In the genomic region with DNA sequence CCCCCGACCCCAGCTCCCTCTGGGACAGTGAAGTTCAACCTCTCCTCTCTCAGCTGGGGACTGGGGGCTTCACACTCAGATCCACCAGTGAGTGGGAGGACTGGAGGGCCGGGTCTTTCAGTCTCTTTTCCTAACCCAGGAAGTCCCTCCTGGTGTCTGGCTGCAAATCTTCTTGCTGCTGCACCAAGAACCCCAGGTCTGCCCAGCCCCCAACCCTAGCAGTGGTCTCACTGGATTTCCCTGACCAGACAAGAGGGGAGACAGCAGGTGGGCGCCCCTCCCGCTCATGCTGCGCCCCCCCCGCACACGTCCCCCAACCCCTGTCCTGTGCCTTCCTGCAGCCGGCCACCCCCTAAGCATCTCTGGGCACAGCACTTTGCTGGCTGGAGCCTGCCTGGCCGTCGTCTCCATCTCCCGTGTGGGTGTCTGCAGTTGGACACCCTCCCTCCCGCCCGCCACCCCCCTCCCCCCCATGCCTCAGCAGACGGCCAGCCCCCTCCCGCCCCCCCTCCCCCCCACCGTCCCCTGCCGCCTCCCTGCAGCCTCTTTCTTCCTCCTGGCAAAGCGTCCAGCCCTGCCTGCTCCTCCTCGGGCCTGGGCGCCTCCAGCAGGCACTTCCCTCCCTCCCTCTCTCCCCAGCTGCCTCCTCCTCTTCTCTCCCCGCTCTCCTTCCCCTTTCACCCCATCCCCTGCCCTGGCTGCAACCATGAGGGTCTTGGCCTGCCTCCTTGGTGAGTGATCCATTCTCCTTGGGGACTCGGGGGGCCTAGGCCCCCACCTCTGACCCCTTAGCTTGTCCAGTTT, we compare ENCODE assay signal across 8 cellular contexts. TPM values are rescaled to one million over a fixed set of nuclear protein-coding genes. Genes with fewer than 3 reads are reported as not detected.
DNase-seq lines count a peak whose midpoint lies in the region; ATAC-seq, FAIRE-seq and TF ChIP-seq lines count a peak whose summit lies in the region.

Gene SSC5D (plus strand): TSS at position 553 of the 804 bp plus-strand sequence. CDS start 154 bp downstream, at position 707.

- no peak for TF ChIP-seq POLR2A in HepG2 (IDR thresholded peaks at IDR 0.05; ENCODE audit: insufficient read depth in 1 of 2, low read depth in 2 of 2, low read length in 2 of 2)

- TF ChIP-seq CTCF in astrocyte of the spinal cord (IDR thresholded peaks at IDR 0.05; ENCODE audit: low read depth, low read length) (no peak), HepG2 (CRISPR knock-in tag; IDR thresholded peaks at IDR 0.05) (no peak), type B pancreatic cell (conservative IDR thresholded peaks at IDR 0.05) (no peak)

- H3K9ac ChIP-seq in HepG2 (ENCODE audit: insufficient read depth, low read depth, low read length): peak within 1 kb of the TSS; percentile 32; the same call in 1 of the 2 replicates

- no peaks in the 10 kb centered on the region for H3K79me2 ChIP-seq in HepG2 (ENCODE audit: insufficient read depth, low read length)

- intact Hi-C loops in Right ventricle myocardium inferior (cut with DNase I): no loop called here
- intact Hi-C loops in cardiac septum (cut with DNase I): no loop called here
- intact Hi-C loops in HepG2 (cut with micrococcal nuclease; ENCODE audit: unreplicated experiment): no loop called here

- CTCF ChIA-PET in HepG2 (lab: Yijun Ruan, JAX; ENCODE audit: low intra/inter-chr PET ratio, low total read pairs): no interaction called here

- peaks cover 3% of the 10 kb centered on the region for H3K27me3 Mint-ChIP-seq in type B pancreatic cell

- ATAC-seq in Right ventricle myocardium inferior (peak; percentile 3), HepG2 (no peak), GM19463 (IDR thresholded peaks at IDR 0.05; ENCODE audit: unreplicated experiment) (no peak), HG03039 (IDR thresholded peaks at IDR 0.05; ENCODE audit: unreplicated experiment) (no peak)

- peaks cover 10 to 36% of the 10 kb centered on the region in 2 experiments for H3K27me3 ChIP-seq in HepG2 (ENCODE audit: control insufficient read depth in 1 of 2, insufficient read depth in 2 of 2, low read length in 2 of 2)

- H3K27ac ChIP-seq in HepG2 (ENCODE audit: extremely low read length, insufficient read depth, low read length): no peak within 1 kb of the TSS

- peak within 1 kb of the TSS; percentile 90 for H3K27ac Mint-ChIP-seq in type B pancreatic cell

- H3K4me3 Mint-ChIP-seq in type B pancreatic cell: peak within 1 kb of the TSS; percentile 83

- no peaks in the 10 kb centered on the region for H4K20me1 ChIP-seq in HepG2 (ENCODE audit: insufficient read depth, low read length)

- TF ChIP-seq RAD21 in HepG2 (CRISPR knock-in tag; IDR thresholded peaks at IDR 0.05): no peak

- BruUV-seq in HepG2 (replicated peaks; lab: Mats Ljungman, UMichigan): no TSS peak

- H3K4me3 ChIP-seq in astrocyte of the spinal cord (ENCODE audit: low read depth, low read length) (peak within 1 kb of the TSS; percentile 34), HepG2 (replicated peaks in 1 of 3; ENCODE audit: insufficient read depth in 1 of 3, low read depth in 2 of 3, low read length in 3 of 3) (peak within 1 kb of the TSS in 1 of 3 experiments; percentile 42; a peak in 1 of 6 replicates)

- TF ChIP-seq EP300 in HepG2 (IDR thresholded peaks at IDR 0.05; ENCODE audit: low read depth in 2 of 2, low read length in 2 of 2) (no peak), HepG2 (CRISPR knock-in tag; IDR thresholded peaks at IDR 0.05; ENCODE audit: borderline replicate concordance) (no peak)

- peaks cover 33% of the 10 kb centered on the region for H3K4me1 ChIP-seq in HepG2 (ENCODE audit: insufficient read depth, low read length)

- H3K9me3 Mint-ChIP-seq in type B pancreatic cell: no peaks in the 10 kb centered on the region

- WGBS in HepG2 (ENCODE audit: low lambda C conversion rate): 18% methylated on average over 22 of the region's 22 CpGs

- no peaks in the 10 kb centered on the region for H3K36me3 Mint-ChIP-seq in type B pancreatic cell

- H3K4me2 ChIP-seq in HepG2 (ENCODE audit: low read depth, low read length): peak within 1 kb of the TSS; percentile 67

- no peaks in the 10 kb centered on the region for H3K36me3 ChIP-seq in HepG2 (replicated peaks in 1 of 2; ENCODE audit: control insufficient read depth in 1 of 2, insufficient read depth in 2 of 2, low read length in 2 of 2)

- in situ Hi-C loops in astrocyte of the spinal cord (cut with HindIII; ENCODE audit: low sequenced_read_pairs) (no loop called here), HepG2 (cut with HindIII; ENCODE audit: extremely low pct_ligation_motif_present, low pct_unique_long_range_greater_than_20kb) (no loop called here)

- no peak within 1 kb of the TSS for H2AFZ ChIP-seq in HepG2 (ENCODE audit: low read length)

- POLR2A ChIA-PET in HepG2 (lab: Yijun Ruan, JAX): interaction anchor here (1.4 to 4.3 kb wide), 3 partner anchors 11 to 118 kb away, joined by 4 to 44 read pairs (median 5); partner anchors contain the start of gene ZNF628

- H3K9me3 ChIP-seq in HepG2 (ENCODE audit: low read length): no peaks in the 10 kb centered on the region

- peak; percentile 78 for DNase-seq in Right ventricle myocardium inferior (ENCODE audit: missing footprints)
- no peak for DNase-seq in cardiac septum (ENCODE audit: low spot score)
- peak; percentile 56 for DNase-seq in astrocyte of the spinal cord (ENCODE audit: low read depth, low spot score)
- no peak for DNase-seq in HepG2 (ENCODE audit: low spot score)
- DNase-seq in type B pancreatic cell (ENCODE audit: extremely low spot score, unreplicated experiment): no peak
- no peak for DNase-seq in middle frontal gyrus (ENCODE audit: extremely low spot score, low spot score)

- peaks cover 17% of the 10 kb centered on the region for H3K4me1 Mint-ChIP-seq in type B pancreatic cell (ENCODE audit: unreplicated experiment)

- FAIRE-seq in HepG2 (lab: Jason Lieb, UNC): no peak

TF ChIP-seq in HepG2, 621 proteins besides CTCF, POLR2A, EP300 and RAD21:
- peak; percentile 83 for TF ChIP-seq ZMYM3 (CRISPR knock-in tag; IDR thresholded peaks at IDR 0.05)
- TF ChIP-seq MTA1 (CRISPR knock-in tag; IDR thresholded peaks at IDR 0.05; ENCODE audit: borderline replicate concordance): no peak
TF ChIP-seq in HepG2: peak in this region for 1.

RNA-seq across cellular contexts. Expression of gene SSC5D, which starts in this region (rescaled TPM):
- total RNA-seq in Right ventricle myocardium inferior: 3.4 TPM
- total RNA-seq in cardiac septum: 7.7 TPM
- total RNA-seq in HepG2 (2016; rRNA removed; fragmentation: Illumina TruSeq; extraction: Trizol): not detected in 2 replicates
- not detected in 2 replicates for total RNA-seq in HepG2 (2016; cell fraction: cytosol; rRNA removed; fragmentation: Illumina TruSeq; extraction: Trizol; ENCODE audit: low read depth)
- total RNA-seq in HepG2 (2016; cell fraction: insoluble cytoplasmic fraction; rRNA removed; fragmentation: Illumina TruSeq; extraction: Trizol): not detected in 2 replicates
- total RNA-seq in HepG2 (2016; cell fraction: membrane; rRNA removed; fragmentation: Illumina TruSeq; extraction: Trizol): not detected in 2 replicates
- not detected in 2 replicates for total RNA-seq in HepG2 (2016; cell fraction: nucleus; rRNA removed; fragmentation: Illumina TruSeq; extraction: Trizol)
- 0.03 TPM in 1 of 2 replicates, not detected in the other for polyA plus RNA-seq in HepG2 (2011; rRNA removed)
- polyA plus RNA-seq in HepG2 (2011; cell fraction: cytosol; rRNA removed): not detected in 2 replicates
- polyA plus RNA-seq in HepG2 (2011; cell fraction: nucleus; rRNA removed): 0.10 and 0.61 TPM in 2 replicates
- 0.03 TPM in 1 of 2 replicates, not detected in the other for polyA plus RNA-seq in HepG2 (2012)
- not detected in 2 replicates for polyA plus RNA-seq in HepG2 (2016; cell fraction: cytosol; fragmentation: Illumina TruSeq; extraction: Trizol; ENCODE audit: low read depth)
- polyA plus RNA-seq in HepG2 (2016; cell fraction: insoluble cytoplasmic fraction; fragmentation: Illumina TruSeq; extraction: Trizol; ENCODE audit: low read depth): not detected in 2 replicates
- polyA plus RNA-seq in HepG2 (2016; cell fraction: membrane; fragmentation: Illumina TruSeq; extraction: Trizol; ENCODE audit: low read depth): not detected in 2 replicates
- not detected in 2 replicates for polyA plus RNA-seq in HepG2 (2016; cell fraction: nucleus; fragmentation: Illumina TruSeq; extraction: Trizol; ENCODE audit: insufficient read depth, low read depth)
- 0.04 and 0.14 TPM in 2 replicates for polyA minus RNA-seq in HepG2 (2011; rRNA and poly(A)+ RNA removed; ENCODE audit: low replicate concordance)
- polyA minus RNA-seq in HepG2 (2011; cell fraction: cytosol; rRNA and poly(A)+ RNA removed): not detected in 2 replicates
- 0.12 TPM in 1 of 2 replicates, not detected in the other for polyA minus RNA-seq in HepG2 (2011; cell fraction: nucleus; rRNA and poly(A)+ RNA removed)
- total RNA-seq in type B pancreatic cell (ENCODE audit: low replicate concordance): 0.83 and 1.5 TPM in 2 replicates

Comparison
In these comparisons a context has a peak if more than half of its experiments do, and no peak if none do; other contexts are left out.
1. DNase-seq: peak in Right ventricle myocardium inferior (single experiment) and astrocyte of the spinal cord (single experiment); none in cardiac septum (single experiment), HepG2 (single experiment), type B pancreatic cell (single experiment) and middle frontal gyrus (single experiment).